In genomic region chrX:28718450-28718849, GRCh38 we compare ENCODE assay signal across 8 cellular contexts.
"Had no signal": no experiment of that assay in that cellular context is flagged by ENCODE, and none has a peak within 500 bp of the region (broad histone marks: within the 10 kb centered on the region; RNA-seq: fewer than 3 reads in every experiment).

No MANE protein-coding gene starts in this region.

- DNase-seq: GDM1, GF-D8 had no signal

- FAIRE-seq: G401.6, GM12891, GM12892, GM18507, GM19239 had no signal

- H3K4me3 ChIP-seq: GM12878 had no signal

- ATAC-seq: GM12878 had no signal
